In the genomic region with DNA sequence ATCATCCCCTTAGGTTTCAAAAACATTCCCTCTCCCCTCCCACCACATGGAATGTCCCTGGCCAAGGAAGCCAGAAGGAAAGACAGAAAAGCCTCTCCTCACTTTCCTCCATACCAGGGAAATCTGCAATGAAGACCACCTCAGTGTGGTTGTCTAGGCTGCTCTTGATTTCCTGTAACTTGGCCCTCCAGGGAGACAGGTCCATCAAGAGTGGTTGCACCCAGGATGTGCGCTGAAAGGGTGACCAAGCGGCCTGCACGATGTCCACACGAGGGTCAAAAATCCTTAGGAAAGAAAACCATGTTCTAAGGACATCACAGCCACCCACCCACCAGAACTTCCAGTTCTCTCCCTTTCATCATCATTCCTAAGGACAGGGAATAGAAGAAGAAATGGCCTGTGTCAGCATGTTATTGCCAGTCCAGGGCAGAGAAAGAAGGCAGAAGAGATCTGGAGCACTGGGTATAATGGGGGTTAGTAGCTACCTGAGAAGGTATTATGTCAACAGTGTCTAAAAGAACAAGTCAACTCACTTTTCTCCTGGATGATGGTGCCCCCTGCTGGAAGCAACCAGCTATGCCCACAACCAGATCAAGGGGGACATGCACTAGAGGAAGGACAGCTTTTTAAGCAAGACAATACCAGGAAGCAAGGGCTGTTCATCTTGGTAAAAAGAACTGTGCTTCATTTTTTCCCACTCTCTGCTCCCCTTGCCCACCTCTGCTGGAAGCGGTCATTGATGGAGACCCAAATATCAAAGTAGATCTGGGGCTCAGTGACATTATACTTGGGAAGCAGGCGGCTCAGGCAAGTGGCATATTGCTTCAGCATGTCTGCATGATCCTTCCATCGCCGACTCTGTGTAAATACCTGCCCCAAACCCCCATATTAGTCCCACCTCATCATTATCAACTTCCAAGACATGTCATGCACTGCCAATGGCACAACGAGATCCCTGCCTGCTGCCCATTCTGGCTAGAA, we compare ENCODE assay signal across 8 cellular contexts. TPM values are rescaled to one million over a fixed set of nuclear protein-coding genes. Genes with fewer than 3 reads are reported as not detected.
DNase-seq lines count a peak whose midpoint lies in the region; ATAC-seq, FAIRE-seq and TF ChIP-seq lines count a peak whose summit lies in the region.

No MANE protein-coding gene starts in this region.

- intact Hi-C loops in activated naive CD4-positive, alpha-beta T cell treated with anti-CD3 and anti-CD28 coated beads for 36 hours (cut with micrococcal nuclease): loop anchor here (1.0 kb wide), 3 partner anchors 132 to 252 kb away; no protein-coding TSS in a partner anchor
- intact Hi-C loops in posterior cingulate gyrus (cut with DNase I): loop anchor here (1.0 kb wide), 1 partner anchor 132 kb away; no protein-coding TSS in a partner anchor

- peak; percentile 61 for ATAC-seq in GM21737 (IDR thresholded peaks at IDR 0.05; ENCODE audit: unreplicated experiment)

- H3K27me3 Mint-ChIP-seq in activated naive CD4-positive, alpha-beta T cell treated with anti-CD3 and anti-CD28 coated beads for 36 hours (ENCODE audit: low read depth): no peaks in the 10 kb centered on the region

- H3K4me3 Mint-ChIP-seq in activated naive CD4-positive, alpha-beta T cell treated with anti-CD3 and anti-CD28 coated beads for 36 hours: no peak overlapping the region

- CTCF ChIA-PET in activated naive CD4-positive, alpha-beta T cell treated with anti-CD3 and anti-CD28 coated beads for 36 hours (lab: Charles Lee): interaction anchor here (0.6 to 11.2 kb wide), 28 partner anchors 9 to 252 kb away, joined by 3 to 282 read pairs (median 6); a partner anchor contains a TSS

- peaks cover 4% of the 10 kb centered on the region for H3K36me3 Mint-ChIP-seq in activated naive CD4-positive, alpha-beta T cell treated with anti-CD3 and anti-CD28 coated beads for 36 hours (ENCODE audit: low read depth)

- no peak for FAIRE-seq in D721Med (lab: Jason Lieb, UNC)
- FAIRE-seq in urothelium cell line (lab: Jason Lieb, UNC): no peak

- TF ChIP-seq CTCF in D721Med (IDR thresholded peaks at IDR 0.05; ENCODE audit: insufficient read depth, missing control alignments): peak; percentile 96

- H3K9me3 Mint-ChIP-seq in activated naive CD4-positive, alpha-beta T cell treated with anti-CD3 and anti-CD28 coated beads for 36 hours: no peaks in the 10 kb centered on the region

- H3K4me1 Mint-ChIP-seq in activated naive CD4-positive, alpha-beta T cell treated with anti-CD3 and anti-CD28 coated beads for 36 hours (ENCODE audit: low read depth): peaks cover 2% of the 10 kb centered on the region

- DNase-seq in D721Med (ENCODE audit: insufficient read length, low spot score): peak; percentile 52
- peak; percentile 41 for DNase-seq in NCI-H1092 (lab: John Stamatoyannopoulos, UW)
- DNase-seq in SKM-1 (lab: John Stamatoyannopoulos, UW; ENCODE audit: unreplicated experiment): peak; percentile 95
- peak; percentile 95 for DNase-seq in activated naive CD4-positive, alpha-beta T cell treated with anti-CD3 and anti-CD28 coated beads for 36 hours
- peak; percentile 73 for DNase-seq in glomerular visceral epithelial cell (ENCODE audit: extremely low spot score)
- DNase-seq in posterior cingulate gyrus: peak; percentile 57 to 96 (median 89)
- peak; percentile 60 for DNase-seq in urothelium cell line (ENCODE audit: low spot score)

- no peak overlapping the region for H3K27ac Mint-ChIP-seq in activated naive CD4-positive, alpha-beta T cell treated with anti-CD3 and anti-CD28 coated beads for 36 hours

RNA-seq across cellular contexts. Expression of a gene that starts 9.3 kb away (rescaled TPM):
- total RNA-seq in activated naive CD4-positive, alpha-beta T cell treated with anti-CD3 and anti-CD28 coated beads for 36 hours: 10 to 100 TPM; 17.5 to 18.8 TPM

RNA-seq across cellular contexts. Expression of a gene that starts 13.0 kb away (rescaled TPM):
- total RNA-seq in activated naive CD4-positive, alpha-beta T cell treated with anti-CD3 and anti-CD28 coated beads for 36 hours: 100 to 1,000 TPM; 221 to 228 TPM

RNA-seq across cellular contexts. Expression of a gene that starts 25.4 kb away (rescaled TPM):
- total RNA-seq in activated naive CD4-positive, alpha-beta T cell treated with anti-CD3 and anti-CD28 coated beads for 36 hours: 100 to 1,000 TPM in 1 of 2 experiments, 10 to 100 TPM in 1; 98.7 to 102 TPM

RNA-seq across cellular contexts. Expression of a gene that starts 32.2 kb away (rescaled TPM):
- 10 to 100 TPM; 18.4 to 21.8 TPM for total RNA-seq in activated naive CD4-positive, alpha-beta T cell treated with anti-CD3 and anti-CD28 coated beads for 36 hours

RNA-seq across cellular contexts. Expression of a gene that starts 43.6 kb away (rescaled TPM):
- total RNA-seq in activated naive CD4-positive, alpha-beta T cell treated with anti-CD3 and anti-CD28 coated beads for 36 hours: 10 to 100 TPM; 86.8 to 96.1 TPM

Comparison
In these comparisons a context has a peak if more than half of its experiments do, and no peak if none do; other contexts are left out.
1. Peak in every context shown above with its lines: DNase-seq and ATAC-seq.
2. DNase-seq: peak in every context shown above with its lines; median percentile 95 in SKM-1; 95 in activated naive CD4-positive, alpha-beta T cell treated with anti-CD3 and anti-CD28 coated beads for 36 hours; 89 in posterior cingulate gyrus; 73 in glomerular visceral epithelial cell; 60 in urothelium cell line; 52 in D721Med; 41 in NCI-H1092.